In genomic region chr4:128141866-128142265, GRCh38 we compare ENCODE assay signal across 14 cellular contexts.
A peak's percentile ranks its signal among the peaks of the same experiment; 100 is the strongest.
DNase-seq lines count a peak whose midpoint lies in the region; ATAC-seq, FAIRE-seq and TF ChIP-seq lines count a peak whose summit lies in the region.
"Had no signal": no experiment of that assay in that cellular context is flagged by ENCODE, and none has a peak within 500 bp of the region (broad histone marks: within the 10 kb centered on the region; RNA-seq: fewer than 3 reads in every experiment).

No MANE protein-coding gene starts in this region.

- H4K91ac ChIP-seq in H9 (ENCODE audit: insufficient read length, low read depth, low read length), result no peak overlapping the region

- no peaks in the 10 kb centered on the region for H3K23me2 ChIP-seq in H9 (ENCODE audit: insufficient read length, low read depth, low read length, poor library complexity, severe bottlenecking)

- no peak overlapping the region for H3K4me3 Mint-ChIP-seq in H9
- no peak overlapping the region for H3K4me3 Mint-ChIP-seq in endothelial cell (ENCODE audit: unreplicated experiment)
- H3K4me3 Mint-ChIP-seq: CD4-positive, alpha-beta memory T cell had no signal

- no peak overlapping the region for H3K27ac ChIP-seq in H9 (ENCODE audit: insufficient read length, low read depth, low read length)
- H3K27ac ChIP-seq in keratinocyte (ENCODE audit: control insufficient read depth, insufficient read depth, low read length), result no peak overlapping the region
- H3K27ac ChIP-seq: C4-2B had no signal

- FAIRE-seq in keratinocyte (lab: Jason Lieb, UNC), result peak; percentile 26
- FAIRE-seq: A204.1, HepG2 had no signal

- no peak overlapping the region for H4K8ac ChIP-seq in H9 (replicated peaks; ENCODE audit: insufficient read length, low read depth, low read length)

- H3K9me1 ChIP-seq in keratinocyte (ENCODE audit: control insufficient read depth, extremely low read depth, insufficient read depth, low read length), result no peaks in the 10 kb centered on the region

- H3K9ac ChIP-seq in H9 (ENCODE audit: extremely low read depth, insufficient read length, low read length) (no peak overlapping the region), keratinocyte (ENCODE audit: control insufficient read depth, extremely low read depth, insufficient read depth, low read length) (no peak overlapping the region)

- no peak overlapping the region for H2BK120ac ChIP-seq in H9 (ENCODE audit: low read depth, low read length, poor library complexity, severe bottlenecking)

- peaks cover 0 to 3% of the 10 kb centered on the region in 2 experiments for H3K36me3 ChIP-seq in keratinocyte (ENCODE audit: control insufficient read depth in 2 of 2, extremely low read depth in 1 of 2, insufficient read depth in 2 of 2, low read length in 2 of 2)
- H3K36me3 ChIP-seq: BE2C had no signal

- peaks cover 4 to 5% of the 10 kb centered on the region in 2 experiments; a peak in 3 of 5 replicates for H3K9me3 Mint-ChIP-seq in H9
- H3K9me3 Mint-ChIP-seq in endothelial cell (ENCODE audit: unreplicated experiment), result no peaks in the 10 kb centered on the region

- no peak overlapping the region for H2AFZ ChIP-seq in H9 (ENCODE audit: low read length)
- no peak overlapping the region for H2AFZ ChIP-seq in keratinocyte (ENCODE audit: control insufficient read depth, low read length)

- no peak overlapping the region for H3K18ac ChIP-seq in H9 (ENCODE audit: insufficient read length, low read depth, low read length)

- no peaks in the 10 kb centered on the region for H4K20me1 ChIP-seq in H9 (ENCODE audit: control insufficient read depth, insufficient read depth, insufficient read length)
- no peaks in the 10 kb centered on the region for H4K20me1 ChIP-seq in keratinocyte (ENCODE audit: control insufficient read depth, extremely low read depth, insufficient read depth, low read length)

- no peaks in the 10 kb centered on the region for H3K9me3 ChIP-seq in H9 (ENCODE audit: control insufficient read depth, low read depth, low read length)
- H3K9me3 ChIP-seq in keratinocyte (ENCODE audit: control insufficient read depth, low read depth, low read length), result no peaks in the 10 kb centered on the region
- H3K9me3 ChIP-seq: BE2C had no signal

- H3K79me2 ChIP-seq in H9 (ENCODE audit: insufficient read depth, low read length) (no peaks in the 10 kb centered on the region), keratinocyte (ENCODE audit: control insufficient read depth, insufficient read depth, low read length) (no peaks in the 10 kb centered on the region)

- H2BK20ac ChIP-seq in H9 (ENCODE audit: low read depth, low read length, poor library complexity, severe bottlenecking), result no peak overlapping the region

- H3K4me1 Mint-ChIP-seq in H9 (peaks cover 3 to 7% of the 10 kb centered on the region in 2 experiments; a peak in 2 of 4 replicates), endothelial cell (ENCODE audit: unreplicated experiment) (peaks cover 2% of the 10 kb centered on the region)
- H3K4me1 Mint-ChIP-seq: CD4-positive, alpha-beta memory T cell had no signal

- TF ChIP-seq CTCF in H9 (conservative IDR thresholded peaks at IDR 0.05) (no peak), endothelial cell (IDR thresholded peaks at IDR 0.05; ENCODE audit: unreplicated experiment) (no peak), keratinocyte (optimal IDR thresholded peaks at IDR 0.05 in 1 of 3, IDR thresholded peaks at IDR 0.05 in 1 of 3, conservative IDR thresholded peaks at IDR 0.05 in 1 of 3; ENCODE audit: extremely low read depth in 1 of 3, insufficient read depth in 2 of 3, low read length in 3 of 3) (no peak)

- no peak overlapping the region for H2BK15ac ChIP-seq in H9 (ENCODE audit: low read depth, low read length)

- no peak overlapping the region for H2BK5ac ChIP-seq in H9 (ENCODE audit: insufficient read length, low read length)

- no peak overlapping the region for H2BK12ac ChIP-seq in H9 (ENCODE audit: insufficient read length, low read depth, low read length)

- DNase-seq in DMS53 (lab: John Stamatoyannopoulos, UW) (peak; percentile 51), H9 (no peak), endothelial cell (ENCODE audit: low spot score) (no peak), keratinocyte (ENCODE audit: low read depth, low spot score) (peak; percentile 1), HUDEP-2 (lab: John Stamatoyannopoulos, UW; ENCODE audit: unreplicated experiment in 76 of 76) (no peak), NCI-H1436 (lab: John Stamatoyannopoulos, UW) (no peak)
- DNase-seq: BE2C; CD4-positive, alpha-beta memory T cell; DND-41; GF-D8 had no signal

- no peak overlapping the region for H3K4ac ChIP-seq in H9 (ENCODE audit: low read depth, low read length)

- H3K27me3 Mint-ChIP-seq in H9 (ENCODE audit: low read depth) (no peaks in the 10 kb centered on the region), endothelial cell (ENCODE audit: unreplicated experiment) (peaks cover 2% of the 10 kb centered on the region)
- H3K27me3 Mint-ChIP-seq: CD4-positive, alpha-beta memory T cell had no signal

- no peak overlapping the region for H3K23ac ChIP-seq in H9 (ENCODE audit: insufficient read length, low read depth, low read length)

- no peak overlapping the region for H3K56ac ChIP-seq in H9 (ENCODE audit: insufficient read length, low read depth, low read length)

- ATAC-seq in GM18502 (IDR thresholded peaks at IDR 0.05; ENCODE audit: poor library complexity, unreplicated experiment), result no peak
- ATAC-seq: HepG2 had no signal

- no peak overlapping the region for H3K4me2 ChIP-seq in H9 (ENCODE audit: insufficient read depth, insufficient read length, low read length)
- no peak overlapping the region for H3K4me2 ChIP-seq in keratinocyte (ENCODE audit: control insufficient read depth, extremely low read depth, insufficient read depth, low read depth, low read length)

- H3K27ac Mint-ChIP-seq in H9 (peak overlapping the region in 2 of 3 experiments; percentile 5 to 21; a peak in 2 of 7 replicates), endothelial cell (ENCODE audit: unreplicated experiment) (peak overlapping the region; percentile 31)
- H3K27ac Mint-ChIP-seq: CD4-positive, alpha-beta memory T cell had no signal

- H3K4me3 ChIP-seq in keratinocyte (ENCODE audit: control insufficient read depth in 2 of 3, extremely low read depth in 1 of 3, insufficient read depth in 2 of 3, low read depth in 1 of 3, low read length in 3 of 3), result no peak overlapping the region

- H4K5ac ChIP-seq in H9 (ENCODE audit: insufficient read length, low read depth, low read length), result no peak overlapping the region

- dilution Hi-C loops in keratinocyte (cut with MboI; ENCODE audit: extremely low pct_ligation_motif_present, low sequenced_read_pairs), result no loop called here

- H3T11ph ChIP-seq in H9 (ENCODE audit: low read length), result no peak overlapping the region

- H3K79me1 ChIP-seq in H9 (ENCODE audit: insufficient read depth, low read depth, low read length, poor library complexity, severe bottlenecking), result no peaks in the 10 kb centered on the region

- H3K14ac ChIP-seq in H9 (ENCODE audit: insufficient read depth, low read length), result no peak overlapping the region

- H3K36me3 Mint-ChIP-seq in H9 (ENCODE audit: insufficient read depth in 1 of 3, low read depth in 3 of 3) (peaks cover 11 to 29% (median 19%) of the 10 kb centered on the region in 3 experiments), endothelial cell (ENCODE audit: low read depth, unreplicated experiment) (peaks cover 15% of the 10 kb centered on the region)

- H3K27me3 ChIP-seq in H9 (ENCODE audit: insufficient read depth, low read length) (no peaks in the 10 kb centered on the region), keratinocyte (ENCODE audit: control insufficient read depth, extremely low read depth, insufficient read depth, low read length) (no peaks in the 10 kb centered on the region)
- H3K27me3 ChIP-seq: BE2C had no signal

- H3K4me1 ChIP-seq in H9 (ENCODE audit: insufficient read depth, low read length), result no peaks in the 10 kb centered on the region
- peaks cover 3% of the 10 kb centered on the region for H3K4me1 ChIP-seq in keratinocyte (ENCODE audit: control insufficient read depth, extremely low read depth, insufficient read depth, low read length)
- H3K4me1 ChIP-seq: BE2C had no signal

- no peak overlapping the region for H2AK5ac ChIP-seq in H9 (ENCODE audit: insufficient read length, low read length)

Comparison
In these comparisons a context has a peak if more than half of its experiments do, and no peak if none do; other contexts are left out.
1. DNase-seq: peak in DMS53 (single experiment) and keratinocyte (single experiment); none in H9 (single experiment), endothelial cell (single experiment), HUDEP-2 (0 of 76) and NCI-H1436 (single experiment).